In the genomic region with DNA sequence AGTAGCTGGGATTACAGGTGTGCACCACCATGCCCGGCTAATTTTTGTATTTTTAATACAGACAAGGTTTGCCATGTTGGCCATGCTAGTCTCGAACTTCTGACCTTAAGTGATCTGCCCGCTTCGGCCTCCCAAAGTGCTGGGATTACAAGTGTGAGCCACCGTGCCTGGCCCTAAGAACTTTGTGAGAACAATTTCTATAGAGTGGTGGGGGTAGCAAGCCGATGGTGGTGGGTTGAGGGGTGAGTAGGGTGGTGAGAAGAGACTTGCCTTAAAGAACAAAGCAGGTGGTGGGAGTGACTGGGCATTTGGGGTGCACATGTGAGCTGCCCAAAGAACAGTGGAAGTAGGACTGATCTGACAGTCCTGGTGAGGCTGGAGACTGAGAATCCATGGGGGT, we compare ENCODE assay signal across 24 cellular contexts.
DNase-seq lines count a peak whose midpoint lies in the region; ATAC-seq, FAIRE-seq and TF ChIP-seq lines count a peak whose summit lies in the region.
"Had no signal": no experiment of that assay in that cellular context is flagged by ENCODE, and none has a peak within 500 bp of the region (broad histone marks: within the 10 kb centered on the region; RNA-seq: fewer than 3 reads in every experiment).

No MANE protein-coding gene starts in this region.

- H3K4me3 Mint-ChIP-seq in activated CD8-positive, alpha-beta memory T cell treated with anti-CD3 and anti-CD28 coated beads, Interleukin-2, amount 10 ng/mL, durations not matched to agents 7 days and 5 days, result no peak overlapping the region
- H3K4me3 Mint-ChIP-seq in endothelial cell (ENCODE audit: unreplicated experiment), result peak overlapping the region; percentile 51
- H3K4me3 Mint-ChIP-seq in CD8-positive, alpha-beta T cell, result no peak overlapping the region
- H3K4me3 Mint-ChIP-seq: B cell; CD4-positive, alpha-beta T cell; CD8-positive, alpha-beta memory T cell had no signal

- H3K27me3 ChIP-seq in HepG2 (ENCODE audit: control insufficient read depth in 1 of 2, insufficient read depth in 2 of 2, low read length in 2 of 2), result peaks cover 6 to 36% of the 10 kb centered on the region in 2 experiments; a peak in 4 of 5 replicates
- no peaks in the 10 kb centered on the region for H3K27me3 ChIP-seq in right lobe of liver
- no peaks in the 10 kb centered on the region for H3K27me3 ChIP-seq in vagina
- H3K27me3 ChIP-seq in CD8-positive, alpha-beta T cell (ENCODE audit: insufficient read depth, low read length), result no peaks in the 10 kb centered on the region
- H3K27me3 ChIP-seq: BLaER1 treated with 17β-estradiol and CSF1 and Interleukin-3, amounts not matched to agents 10 nM and 100 nM had no signal

- H3K27me3 Mint-ChIP-seq in activated CD8-positive, alpha-beta memory T cell treated with anti-CD3 and anti-CD28 coated beads, Interleukin-2, amount 10 ng/mL, durations not matched to agents 7 days and 5 days, result peaks cover 16% of the 10 kb centered on the region
- peaks cover 17% of the 10 kb centered on the region for H3K27me3 Mint-ChIP-seq in endothelial cell (ENCODE audit: unreplicated experiment)
- H3K27me3 Mint-ChIP-seq in CD8-positive, alpha-beta T cell (ENCODE audit: low read depth), result peaks cover 2% of the 10 kb centered on the region

- no peak for TF ChIP-seq RAD21 in HepG2 (CRISPR knock-in tag; IDR thresholded peaks at IDR 0.05)

- H3K9me3 ChIP-seq in HepG2 (ENCODE audit: low read length), result no peaks in the 10 kb centered on the region
- H3K9me3 ChIP-seq in right lobe of liver, result no peaks in the 10 kb centered on the region
- H3K9me3 ChIP-seq in vagina, result no peaks in the 10 kb centered on the region
- no peaks in the 10 kb centered on the region for H3K9me3 ChIP-seq in CD8-positive, alpha-beta T cell (ENCODE audit: low read length)
- H3K9me3 ChIP-seq: A549, Caco-2 had no signal

- H3K36me3 ChIP-seq in HepG2 (replicated peaks in 1 of 2; ENCODE audit: control insufficient read depth in 1 of 2, insufficient read depth in 2 of 2, low read length in 2 of 2), result no peaks in the 10 kb centered on the region
- H3K36me3 ChIP-seq in right lobe of liver, result no peaks in the 10 kb centered on the region
- no peaks in the 10 kb centered on the region for H3K36me3 ChIP-seq in vagina
- no peaks in the 10 kb centered on the region for H3K36me3 ChIP-seq in CD8-positive, alpha-beta T cell (ENCODE audit: insufficient read depth, low read length)
- H3K36me3 ChIP-seq: BLaER1 treated with 17β-estradiol and CSF1 and Interleukin-3, amounts not matched to agents 10 nM and 100 nM had no signal

- no peak overlapping the region for H2AFZ ChIP-seq in HepG2 (ENCODE audit: low read length)

- H4K20me1 ChIP-seq in HepG2 (ENCODE audit: insufficient read depth, low read length), result no peaks in the 10 kb centered on the region
- H4K20me1 ChIP-seq: BLaER1 treated with 17β-estradiol and CSF1 and Interleukin-3, amounts not matched to agents 10 nM and 100 nM had no signal

- TF ChIP-seq POLR2A in HepG2 (IDR thresholded peaks at IDR 0.05; ENCODE audit: insufficient read depth in 1 of 2, low read depth in 2 of 2, low read length in 2 of 2) (no peak), right lobe of liver (IDR thresholded peaks at IDR 0.05) (no peak), vagina (IDR thresholded peaks at IDR 0.05) (no peak)

- no peak for ATAC-seq in activated CD8-positive, alpha-beta memory T cell treated with anti-CD3 and anti-CD28 coated beads, Interleukin-2, amount 10 ng/mL, durations not matched to agents 7 days and 5 days
- ATAC-seq in HepG2, result no peak
- no peak for ATAC-seq in right lobe of liver
- no peak for ATAC-seq in CD8-positive, alpha-beta T cell
- no peak for ATAC-seq in GM21717 (IDR thresholded peaks at IDR 0.05; ENCODE audit: unreplicated experiment)
- ATAC-seq: A549 had no signal

- H3K4me1 ChIP-seq in HepG2 (ENCODE audit: insufficient read depth, low read length) (peaks cover 10% of the 10 kb centered on the region), right lobe of liver (peaks cover 0 to 5% (median 0%) of the 10 kb centered on the region in 4 donors), vagina (peaks cover 4% of the 10 kb centered on the region)
- H3K4me1 ChIP-seq in CD8-positive, alpha-beta T cell (ENCODE audit: insufficient read depth, low read length), result no peaks in the 10 kb centered on the region
- H3K4me1 ChIP-seq: A549, Caco-2 had no signal

- CTCF ChIA-PET in activated CD8-positive, alpha-beta memory T cell treated with anti-CD3 and anti-CD28 coated beads, Interleukin-2, amount 10 ng/mL, durations not matched to agents 7 days and 5 days (lab: Charles Lee), result no interaction called here
- CTCF ChIA-PET in HepG2 (lab: Yijun Ruan, JAX; ENCODE audit: low intra/inter-chr PET ratio, low total read pairs), result no interaction called here
- CTCF ChIA-PET in CD8-positive, alpha-beta T cell (lab: Charles Lee), result no interaction called here

- no peak overlapping the region for H3K9ac ChIP-seq in HepG2 (ENCODE audit: insufficient read depth, low read depth, low read length)
- H3K9ac ChIP-seq: BLaER1 treated with 17β-estradiol and CSF1 and Interleukin-3, amounts not matched to agents 10 nM and 100 nM had no signal

- POLR2A ChIA-PET in HepG2 (lab: Yijun Ruan, JAX), result no interaction called here
- POLR2A ChIA-PET in CD8-positive, alpha-beta T cell (lab: Charles Lee), result no interaction called here

- no peaks in the 10 kb centered on the region for H3K79me2 ChIP-seq in HepG2 (ENCODE audit: insufficient read depth, low read length)

- H3K9me3 Mint-ChIP-seq in activated CD8-positive, alpha-beta memory T cell treated with anti-CD3 and anti-CD28 coated beads, Interleukin-2, amount 10 ng/mL, durations not matched to agents 7 days and 5 days (ENCODE audit: low read depth), result no peaks in the 10 kb centered on the region
- H3K9me3 Mint-ChIP-seq in endothelial cell (ENCODE audit: unreplicated experiment), result no peaks in the 10 kb centered on the region
- no peaks in the 10 kb centered on the region for H3K9me3 Mint-ChIP-seq in CD8-positive, alpha-beta T cell
- H3K9me3 Mint-ChIP-seq: CD4-positive, alpha-beta T cell; CD8-positive, alpha-beta memory T cell had no signal

- peak; percentile 12 for DNase-seq in activated CD8-positive, alpha-beta memory T cell treated with anti-CD3 and anti-CD28 coated beads, Interleukin-2, amount 10 ng/mL, durations not matched to agents 7 days and 5 days
- DNase-seq in activated CD8-positive, alpha-beta memory T cell treated with anti-CD3 and anti-CD28 coated beads for 24 hours, result no peak
- no peak for DNase-seq in HepG2 (ENCODE audit: low spot score)
- DNase-seq in right lobe of liver, result no peak
- DNase-seq in endothelial cell (ENCODE audit: low spot score), result no peak
- DNase-seq in vagina (ENCODE audit: extremely low spot score in 2 of 2), result peak; percentile 58 to 77
- no peak for DNase-seq in CD8-positive, alpha-beta T cell
- DNase-seq: AML-193; Caco-2; Calu3; CD4-positive, alpha-beta T cell; CD8-positive, alpha-beta memory T cell; DMS79 treated with DMSO at 0.1 percent for 48 hours; GF-D8 had no signal

- FAIRE-seq in HepG2 (lab: Jason Lieb, UNC), result no peak
- FAIRE-seq: A549, D721Med, G401.6, GM12891, GM19239 had no signal

- in situ Hi-C loops in HepG2 (cut with HindIII; ENCODE audit: extremely low pct_ligation_motif_present, low pct_unique_long_range_greater_than_20kb), result no loop called here

- no peaks in the 10 kb centered on the region for H3K36me3 Mint-ChIP-seq in activated CD8-positive, alpha-beta memory T cell treated with anti-CD3 and anti-CD28 coated beads, Interleukin-2, amount 10 ng/mL, durations not matched to agents 7 days and 5 days
- peaks cover 17% of the 10 kb centered on the region for H3K36me3 Mint-ChIP-seq in endothelial cell (ENCODE audit: low read depth, unreplicated experiment)
- H3K36me3 Mint-ChIP-seq in CD8-positive, alpha-beta T cell, result no peaks in the 10 kb centered on the region
- H3K36me3 Mint-ChIP-seq: CD8-positive, alpha-beta memory T cell had no signal

- H3K27ac ChIP-seq in HepG2 (ENCODE audit: extremely low read length, insufficient read depth, low read length), result no peak overlapping the region
- H3K27ac ChIP-seq in right lobe of liver, result no peak overlapping the region
- no peak overlapping the region for H3K27ac ChIP-seq in vagina
- H3K27ac ChIP-seq in CD8-positive, alpha-beta T cell (ENCODE audit: low read depth, low read length), result no peak overlapping the region
- H3K27ac ChIP-seq: 22Rv1; A549; BLaER1 treated with 17β-estradiol and CSF1 and Interleukin-3, amounts not matched to agents 10 nM and 100 nM; C4-2B had no signal

- no peaks in the 10 kb centered on the region for H3K4me1 Mint-ChIP-seq in activated CD8-positive, alpha-beta memory T cell treated with anti-CD3 and anti-CD28 coated beads, Interleukin-2, amount 10 ng/mL, durations not matched to agents 7 days and 5 days
- peaks cover 77% of the 10 kb centered on the region for H3K4me1 Mint-ChIP-seq in endothelial cell (ENCODE audit: unreplicated experiment)
- no peaks in the 10 kb centered on the region for H3K4me1 Mint-ChIP-seq in CD8-positive, alpha-beta T cell (ENCODE audit: low read depth)
- H3K4me1 Mint-ChIP-seq: B cell; CD8-positive, alpha-beta memory T cell had no signal

- TF ChIP-seq EP300 in HepG2 (IDR thresholded peaks at IDR 0.05; ENCODE audit: low read depth in 2 of 2, low read length in 2 of 2), result no peak
- no peak for TF ChIP-seq EP300 in HepG2 (CRISPR knock-in tag; IDR thresholded peaks at IDR 0.05; ENCODE audit: borderline replicate concordance)

- no TSS peak for BruUV-seq in HepG2 (replicated peaks; lab: Mats Ljungman, UMichigan)

- intact Hi-C loops in HepG2 (cut with micrococcal nuclease; ENCODE audit: unreplicated experiment) (no loop called here), right lobe of liver (cut with DNase I) (loop anchor here (5.0 to 10.0 kb wide), 2 partner anchors 175 to 717 kb away; no protein-coding TSS in a partner anchor), vagina (cut with DNase I) (no loop called here)
- intact Hi-C loops in CD8-positive, alpha-beta T cell (cut with DNase I, micrococcal nuclease), result loop anchor here in 1 of 2 experiments (10.0 kb wide), 1 partner anchor 1235 kb away; no protein-coding TSS in a partner anchor

- no peak overlapping the region for H3K27ac Mint-ChIP-seq in activated CD8-positive, alpha-beta memory T cell treated with anti-CD3 and anti-CD28 coated beads, Interleukin-2, amount 10 ng/mL, durations not matched to agents 7 days and 5 days
- peak overlapping the region; percentile 98 for H3K27ac Mint-ChIP-seq in endothelial cell (ENCODE audit: unreplicated experiment)
- no peak overlapping the region for H3K27ac Mint-ChIP-seq in CD8-positive, alpha-beta T cell
- H3K27ac Mint-ChIP-seq: B cell; CD4-positive, alpha-beta T cell; CD8-positive, alpha-beta memory T cell had no signal

- H3K4me3 ChIP-seq in HepG2 (replicated peaks in 1 of 3; ENCODE audit: insufficient read depth in 1 of 3, low read depth in 2 of 3, low read length in 3 of 3), result no peak overlapping the region
- no peak overlapping the region for H3K4me3 ChIP-seq in right lobe of liver
- H3K4me3 ChIP-seq in vagina, result no peak overlapping the region
- no peak overlapping the region for H3K4me3 ChIP-seq in CD8-positive, alpha-beta T cell (ENCODE audit: low read depth, low read length)
- H3K4me3 ChIP-seq: A549; BLaER1 treated with 17β-estradiol and CSF1 and Interleukin-3, amounts not matched to agents 10 nM and 100 nM had no signal

- 30% methylated on average over 6 of the region's 6 CpGs for WGBS in HepG2 (ENCODE audit: low lambda C conversion rate)
- 82% methylated on average over 6 of the region's 6 CpGs for WGBS in right lobe of liver (ENCODE audit: insufficient coverage, low coverage, low lambda C conversion rate, missing lambda C conversion rate)

- no peak overlapping the region for H3K4me2 ChIP-seq in HepG2 (ENCODE audit: low read depth, low read length)
- H3K4me2 ChIP-seq: A549 had no signal

- TF ChIP-seq CTCF in HepG2 (CRISPR knock-in tag; IDR thresholded peaks at IDR 0.05), result no peak
- TF ChIP-seq CTCF in right lobe of liver (IDR thresholded peaks at IDR 0.05), result no peak
- TF ChIP-seq CTCF in endothelial cell (IDR thresholded peaks at IDR 0.05; ENCODE audit: unreplicated experiment), result no peak
- TF ChIP-seq CTCF in vagina (IDR thresholded peaks at IDR 0.05), result no peak
- TF ChIP-seq CTCF in CD8-positive, alpha-beta T cell (IDR thresholded peaks at IDR 0.05), result no peak

Comparison
In these comparisons a context has a peak if more than half of its experiments do, and no peak if none do; other contexts are left out.
1. DNase-seq: peak in activated CD8-positive, alpha-beta memory T cell treated with anti-CD3 and anti-CD28 coated beads, Interleukin-2, amount 10 ng/mL, durations not matched to agents 7 days and 5 days (single experiment) and vagina (2 of 2); none in activated CD8-positive, alpha-beta memory T cell treated with anti-CD3 and anti-CD28 coated beads for 24 hours (single experiment), HepG2 (single experiment), right lobe of liver (0 of 3), endothelial cell (single experiment) and CD8-positive, alpha-beta T cell (0 of 7).
2. intact Hi-C loops: an anchor here in right lobe of liver (5.0 to 10.0 kb wide); none called in HepG2 and vagina.